8 cellular contexts compared by ENCODE assay signal in genomic region chr11:11845551-11845950, GRCh38. TPM values are rescaled to one million over a fixed set of nuclear protein-coding genes. Genes with fewer than 3 reads are reported as not detected.
DNase-seq lines count a peak whose midpoint lies in the region; ATAC-seq and TF ChIP-seq lines count a peak whose summit lies in the region.

No MANE protein-coding gene starts in this region.

- H3K27ac ChIP-seq in tibial artery (peak overlapping the region; percentile 96 to 100), neuronal stem cell (replicated peaks; ENCODE audit: low read length) (no peak overlapping the region)

- no peak overlapping the region for H3K4me2 ChIP-seq in neuronal stem cell (ENCODE audit: insufficient read depth, low read length, poor library complexity, severe bottlenecking)

- no peak overlapping the region for H3K4ac ChIP-seq in neuronal stem cell (ENCODE audit: low read length)

- H3K27me3 Mint-ChIP-seq in activated naive CD4-positive, alpha-beta T cell treated with anti-CD3 and anti-CD28 coated beads for 36 hours (ENCODE audit: low read depth), result no peaks in the 10 kb centered on the region

- H3K36me3 ChIP-seq in adipocyte (ENCODE audit: control insufficient read depth, insufficient read depth, low read length, severe bottlenecking), result no peaks in the 10 kb centered on the region
- no peaks in the 10 kb centered on the region for H3K36me3 ChIP-seq in tibial artery
- H3K36me3 ChIP-seq in neuronal stem cell (replicated peaks in 1 of 2; ENCODE audit: control insufficient read depth in 2 of 2, insufficient read depth in 2 of 2, low read length in 2 of 2), result no peaks in the 10 kb centered on the region

- H3K4me1 ChIP-seq in adipocyte (ENCODE audit: control insufficient read depth, insufficient read depth, low read length), result peaks cover 62% of the 10 kb centered on the region
- H3K4me1 ChIP-seq in tibial artery, result peaks cover 0 to 77% (median 38%) of the 10 kb centered on the region in 4 donors
- H3K4me1 ChIP-seq in neuronal stem cell (ENCODE audit: control insufficient read depth in 2 of 2, insufficient read depth in 1 of 2, low read depth in 1 of 2, low read length in 2 of 2), result peaks cover 3 to 10% of the 10 kb centered on the region in 2 donors

- CTCF ChIA-PET in activated naive CD4-positive, alpha-beta T cell treated with anti-CD3 and anti-CD28 coated beads for 36 hours (lab: Charles Lee), result interaction anchor here (0.9 to 2.3 kb wide), 3 partner anchors 11 to 54 kb away, joined by 3 to 6 read pairs (median 4); no protein-coding TSS in a partner anchor

- H3K4me1 Mint-ChIP-seq in activated naive CD4-positive, alpha-beta T cell treated with anti-CD3 and anti-CD28 coated beads for 36 hours (ENCODE audit: low read depth), result peaks cover 25% of the 10 kb centered on the region

- H2BK5ac ChIP-seq in neuronal stem cell (ENCODE audit: low read length), result no peak overlapping the region

- H3K79me1 ChIP-seq in neuronal stem cell (ENCODE audit: low read depth, low read length), result peaks cover 2% of the 10 kb centered on the region

- no peaks in the 10 kb centered on the region for H3K9me3 Mint-ChIP-seq in activated naive CD4-positive, alpha-beta T cell treated with anti-CD3 and anti-CD28 coated beads for 36 hours

- peaks cover 3% of the 10 kb centered on the region for H3K36me3 Mint-ChIP-seq in activated naive CD4-positive, alpha-beta T cell treated with anti-CD3 and anti-CD28 coated beads for 36 hours (ENCODE audit: low read depth)

- H3K18ac ChIP-seq in neuronal stem cell (ENCODE audit: low read length), result no peak overlapping the region

- H2BK120ac ChIP-seq in neuronal stem cell (ENCODE audit: low read depth, low read length), result no peak overlapping the region

- DNase-seq in activated naive CD4-positive, alpha-beta T cell treated with anti-CD3 and anti-CD28 coated beads for 36 hours, result no peak
- no peak for DNase-seq in activated naive CD4-positive, alpha-beta T cell treated with anti-CD3 and anti-CD28 coated beads, Interleukin-2, amount 50 U/mL, for 16 hours
- peak; percentile 58 for DNase-seq in adipocyte (ENCODE audit: low read depth)
- DNase-seq in iris pigment epithelial cell (ENCODE audit: low read depth), result peak; percentile 64
- DNase-seq in tibial artery, result no peak
- DNase-seq in neuronal stem cell (ENCODE audit: low spot score), result no peak

- H2AK5ac ChIP-seq in neuronal stem cell (ENCODE audit: low read depth, low read length), result no peak overlapping the region

- ATAC-seq in HG02884 (IDR thresholded peaks at IDR 0.05; ENCODE audit: unreplicated experiment) (no peak), HG02678 (IDR thresholded peaks at IDR 0.05; ENCODE audit: unreplicated experiment) (no peak)

- intact Hi-C loops in activated naive CD4-positive, alpha-beta T cell treated with anti-CD3 and anti-CD28 coated beads for 36 hours (cut with micrococcal nuclease), result loop anchor here (2.0 to 10.0 kb wide), 3 partner anchors 31 to 1439 kb away; partner anchors contain the start of gene TEAD1
- intact Hi-C loops in tibial artery (cut with DNase I; ENCODE audit: low total_unique reads), result no loop called here

- H3K4me3 ChIP-seq in adipocyte (ENCODE audit: low read length), result peak overlapping the region; percentile 83
- H3K4me3 ChIP-seq in tibial artery, result no peak overlapping the region
- no peak overlapping the region for H3K4me3 ChIP-seq in neuronal stem cell (ENCODE audit: low read length in 2 of 2)

- H2AFZ ChIP-seq in neuronal stem cell (ENCODE audit: low read length), result no peak overlapping the region

- H3K27me3 ChIP-seq in adipocyte (replicated peaks; ENCODE audit: control insufficient read depth, insufficient read depth, low read length) (no peaks in the 10 kb centered on the region), tibial artery (no peaks in the 10 kb centered on the region), neuronal stem cell (ENCODE audit: control insufficient read depth in 3 of 3, insufficient read depth in 3 of 3, low read depth in 1 of 3, low read length in 3 of 3) (no peaks in the 10 kb centered on the region)

- peak overlapping the region; percentile 64 for H3K4me3 Mint-ChIP-seq in activated naive CD4-positive, alpha-beta T cell treated with anti-CD3 and anti-CD28 coated beads for 36 hours

- H3K27ac Mint-ChIP-seq in activated naive CD4-positive, alpha-beta T cell treated with anti-CD3 and anti-CD28 coated beads for 36 hours, result no peak overlapping the region

- H3K23ac ChIP-seq in neuronal stem cell (ENCODE audit: low read depth, low read length, poor library complexity), result no peak overlapping the region

- H4K8ac ChIP-seq in neuronal stem cell (ENCODE audit: low read depth, low read length), result no peak overlapping the region

- no peak overlapping the region for H2BK12ac ChIP-seq in neuronal stem cell (ENCODE audit: low read length)

- TF ChIP-seq CTCF in tibial artery (IDR thresholded peaks at IDR 0.05), result no peak

- no peak overlapping the region for H3K14ac ChIP-seq in neuronal stem cell (ENCODE audit: low read length)

- H3K9me3 ChIP-seq in adipocyte (ENCODE audit: control insufficient read depth, low read length) (no peaks in the 10 kb centered on the region), tibial artery (no peaks in the 10 kb centered on the region), neuronal stem cell (replicated peaks in 1 of 2; ENCODE audit: control insufficient read depth in 2 of 2, insufficient read depth in 1 of 2, low read depth in 1 of 2, low read length in 2 of 2) (peaks cover 0 to 9% of the 10 kb centered on the region in 2 donors)

- WGBS in neuronal stem cell (ENCODE audit: extremely low coverage in 2 of 2, insufficient read length in 2 of 2, insufficient replicate concordance in 1 of 2), 2 donors, result no CpG with 5 or more reads among the region's 1 CpG

- H2BK15ac ChIP-seq in neuronal stem cell (ENCODE audit: low read length), result no peak overlapping the region

- H3K9ac ChIP-seq in adipocyte (ENCODE audit: low read length) (no peak overlapping the region), neuronal stem cell (ENCODE audit: low read depth, low read length, poor library complexity) (no peak overlapping the region)

- no peak overlapping the region for H4K91ac ChIP-seq in neuronal stem cell (ENCODE audit: low read depth, low read length, poor library complexity)

RNA-seq across cellular contexts. Expression of gene USP47, which starts 3.8 kb away (rescaled TPM):
- 10 to 100 TPM; 52.4 to 56.0 TPM for total RNA-seq in activated naive CD4-positive, alpha-beta T cell treated with anti-CD3 and anti-CD28 coated beads for 36 hours
- 26.5 TPM for polyA plus RNA-seq in neuronal stem cell (2013, experiment 1 of 2)
- polyA plus RNA-seq in neuronal stem cell (2013, experiment 2 of 2), result 27.4 TPM

Comparison
In these comparisons a context has a peak if more than half of its experiments do, and no peak if none do; other contexts are left out.
1. DNase-seq: peak in adipocyte (single experiment) and iris pigment epithelial cell (single experiment); none in activated naive CD4-positive, alpha-beta T cell treated with anti-CD3 and anti-CD28 coated beads for 36 hours (single experiment), activated naive CD4-positive, alpha-beta T cell treated with anti-CD3 and anti-CD28 coated beads, Interleukin-2, amount 50 U/mL, for 16 hours (single experiment), tibial artery (0 of 2) and neuronal stem cell (single experiment).